In genomic region chr9:93156475-93157008, GRCh38 we compare ENCODE assay signal across 12 cellular contexts. TPM values are rescaled to one million over a fixed set of nuclear protein-coding genes. Genes with fewer than 3 reads are reported as not detected.
DNase-seq lines count a peak whose midpoint lies in the region; ATAC-seq, FAIRE-seq and TF ChIP-seq lines count a peak whose summit lies in the region.
"Had no signal": no experiment of that assay in that cellular context is flagged by ENCODE, and none has a peak within 500 bp of the region (broad histone marks: within the 10 kb centered on the region; RNA-seq: fewer than 3 reads in every experiment).

No MANE protein-coding gene starts in this region.

- POLR2A ChIA-PET in T-cell (lab: Charles Lee) = interaction anchor here in 1 of 2 donors (0.6 kb wide), 1 partner anchor 339 kb away, joined by 3 read pairs; no protein-coding TSS in a partner anchor
- POLR2A ChIA-PET in H1 (lab: Charles Lee; ENCODE audit: partially characterized antibody) = no interaction called here
- POLR2A ChIA-PET in Caco-2 (lab: Charles Lee) = no interaction called here

- no peak overlapping the region for H3K14ac ChIP-seq in H1 (ENCODE audit: insufficient read length)

- in situ Hi-C loops in transverse colon (cut with MboI; ENCODE audit: low pct_ligation_motif_present in 1 of 4, low pct_unique_long_range_greater_than_20kb in 1 of 4, low sequenced_read_pairs in 3 of 4) = loop anchor here in 3 of 4 donors (25.0 kb wide), 4 partner anchors 281 to 806 kb away; partner anchors contain the start of gene BARX1 (in 1 of the 3)

- no peaks in the 10 kb centered on the region for H3K27me3 Mint-ChIP-seq in T-cell
- H3K27me3 Mint-ChIP-seq in endothelial cell (ENCODE audit: unreplicated experiment) = peaks cover 2% of the 10 kb centered on the region
- no peaks in the 10 kb centered on the region for H3K27me3 Mint-ChIP-seq in Caco-2 (ENCODE audit: insufficient read depth, unreplicated experiment)
- H3K27me3 Mint-ChIP-seq: activated naive CD4-positive, alpha-beta T cell treated with anti-CD3 and anti-CD28 coated beads, Interleukin-2, amount 50 U/mL, for 24 hours had no signal

- TF ChIP-seq POLR2A in H1 (IDR thresholded peaks at IDR 0.05; ENCODE audit: control extremely low read depth in 1 of 2, low read depth in 2 of 2, low read length in 2 of 2) = no peak
- TF ChIP-seq POLR2A in transverse colon (IDR thresholded peaks at IDR 0.05) = no peak

- H3K4ac ChIP-seq in H1 (replicated peaks; ENCODE audit: insufficient read length, low read depth, low read length) = no peak overlapping the region

- H3K9me3 ChIP-seq in H1 (ENCODE audit: insufficient read depth in 2 of 2, low read depth in 1 of 2, low read length in 1 of 2) = no peaks in the 10 kb centered on the region
- no peaks in the 10 kb centered on the region for H3K9me3 ChIP-seq in transverse colon
- H3K9me3 ChIP-seq in Caco-2 = no peaks in the 10 kb centered on the region

- no peak overlapping the region for H3K27ac ChIP-seq in H1 (ENCODE audit: low read depth, low read length)
- no peak overlapping the region for H3K27ac ChIP-seq in transverse colon
- H3K27ac ChIP-seq: HL-60 had no signal

- CTCF ChIA-PET in T-cell (lab: Charles Lee) (no interaction called here), H1 (lab: Charles Lee; ENCODE audit: partially characterized antibody) (interaction anchor here (0.6 to 3.8 kb wide), 10 partner anchors 14 to 1778 kb away, joined by 3 to 35 read pairs (median 4); no protein-coding TSS in a partner anchor), Caco-2 (lab: Charles Lee) (interaction anchor here (1.4 kb wide), 1 partner anchor 146 kb away, joined by 4 read pairs; no protein-coding TSS in a partner anchor)

- H4K8ac ChIP-seq in H1 (ENCODE audit: extremely low read depth, insufficient read depth, low read length) = peak overlapping the region; percentile 83

- 89% methylated on average over 11 of the region's 11 CpGs; no CpG with 5 or more reads in 1 of the 2 experiments for WGBS in H1 (ENCODE audit: extremely low coverage in 1 of 2, insufficient coverage in 1 of 2, insufficient read length in 1 of 2, insufficient replicate concordance in 2 of 2, low coverage in 1 of 2, low lambda C conversion rate in 2 of 2, missing lambda C conversion rate in 1 of 2), 2 experiments
- WGBS in transverse colon (ENCODE audit: low coverage in 1 of 2), 2 donors = 56 to 84% methylated on average over 3 to 8 of the region's 11 CpGs

- H3K79me2 ChIP-seq in H1 (ENCODE audit: control insufficient read depth in 1 of 2, insufficient read depth in 2 of 2, low read length in 2 of 2) = no peaks in the 10 kb centered on the region

- no peak for TF ChIP-seq RAD21 in H1 (IDR thresholded peaks at IDR 0.05 in 1 of 2, conservative IDR thresholded peaks at IDR 0.05 in 1 of 2; ENCODE audit: low read depth in 2 of 2, low read length in 2 of 2)

- H2BK120ac ChIP-seq in H1 (replicated peaks; ENCODE audit: low read depth, low read length) = no peak overlapping the region

- H3K4me1 Mint-ChIP-seq in T-cell (peaks cover 7 to 22% (median 16%) of the 10 kb centered on the region in 3 donors), endothelial cell (ENCODE audit: unreplicated experiment) (no peaks in the 10 kb centered on the region), Caco-2 (ENCODE audit: low read depth, unreplicated experiment) (no peaks in the 10 kb centered on the region)

- no peaks in the 10 kb centered on the region for H3K79me1 ChIP-seq in H1 (ENCODE audit: low read depth, low read length)

- DNase-seq in GM06990 (ENCODE audit: extremely low read depth, insufficient read length) (peak; percentile 70), T-cell (peak in 1 of 34 experiments; percentile 7), H1 (ENCODE audit: low read depth in 1 of 2, low spot score in 2 of 2) (no peak), transverse colon (no peak), endothelial cell (ENCODE audit: low spot score) (no peak), globus pallidus (ENCODE audit: low spot score) (no peak), Caco-2 (no peak)
- DNase-seq: NCI-H1092 had no signal

- H3K56ac ChIP-seq in H1 (replicated peaks; ENCODE audit: insufficient read length, low read depth, low read length) = no peak overlapping the region

- no peak overlapping the region for H3K4me3 Mint-ChIP-seq in T-cell
- H3K4me3 Mint-ChIP-seq in endothelial cell (ENCODE audit: unreplicated experiment) = no peak overlapping the region
- no peak overlapping the region for H3K4me3 Mint-ChIP-seq in Caco-2 (ENCODE audit: unreplicated experiment)
- H3K4me3 Mint-ChIP-seq: activated naive CD4-positive, alpha-beta T cell treated with anti-CD3 and anti-CD28 coated beads, Interleukin-2, amount 50 U/mL, for 24 hours had no signal

- no peaks in the 10 kb centered on the region for H3K23me2 ChIP-seq in H1 (ENCODE audit: low read depth, low read length)

- no peaks in the 10 kb centered on the region for H3K36me3 Mint-ChIP-seq in T-cell
- H3K36me3 Mint-ChIP-seq in endothelial cell (ENCODE audit: low read depth, unreplicated experiment) = no peaks in the 10 kb centered on the region
- H3K36me3 Mint-ChIP-seq in Caco-2 (ENCODE audit: insufficient read depth, unreplicated experiment) = no peaks in the 10 kb centered on the region
- H3K36me3 Mint-ChIP-seq: activated naive CD4-positive, alpha-beta T cell treated with anti-CD3 and anti-CD28 coated beads, Interleukin-2, amount 50 U/mL, for 24 hours had no signal

- H3K4me1 ChIP-seq in H1 (replicated peaks in 1 of 4; ENCODE audit: control insufficient read depth in 3 of 4, insufficient read depth in 4 of 4, low read length in 3 of 4) (no peaks in the 10 kb centered on the region), transverse colon (peaks cover 0 to 7% (median 6%) of the 10 kb centered on the region in 4 donors), Caco-2 (no peaks in the 10 kb centered on the region)

- H3K27ac Mint-ChIP-seq in T-cell = peak overlapping the region in 1 of 2 donors; percentile 60
- no peak overlapping the region for H3K27ac Mint-ChIP-seq in endothelial cell (ENCODE audit: unreplicated experiment)
- no peak overlapping the region for H3K27ac Mint-ChIP-seq in Caco-2 (ENCODE audit: unreplicated experiment)

- H2BK12ac ChIP-seq in H1 (ENCODE audit: low read depth, low read length) = no peak overlapping the region

- ATAC-seq in GM18909 (IDR thresholded peaks at IDR 0.05; ENCODE audit: poor library complexity, unreplicated experiment) (peak; percentile 54), T-cell (replicated peaks in 1 of 4) (peak; percentile 17 to 46 (median 36))

- H3K9ac ChIP-seq in H1 (replicated peaks in 1 of 4; ENCODE audit: extremely low read depth in 1 of 4, low read depth in 3 of 4, low read length in 3 of 4) = no peak overlapping the region

- H3K18ac ChIP-seq in H1 (ENCODE audit: extremely low read depth, low read length) = no peak overlapping the region

- H3K23ac ChIP-seq in H1 (ENCODE audit: insufficient read length) = no peak overlapping the region

- intact Hi-C loops in transverse colon (cut with DNase I; ENCODE audit: low total_unique reads) = loop anchor here (5.0 kb wide), 1 partner anchor 146 kb away; no protein-coding TSS in a partner anchor
- intact Hi-C loops in Caco-2 (cut with micrococcal nuclease; ENCODE audit: unreplicated experiment) = no loop called here

- no peak overlapping the region for H4K91ac ChIP-seq in H1 (replicated peaks; ENCODE audit: insufficient read length, low read length)

- TF ChIP-seq CTCF in GM06990 (IDR thresholded peaks at IDR 0.05; ENCODE audit: insufficient read depth, low read length, poor library complexity, severe bottlenecking) (no peak), H1 (IDR thresholded peaks at IDR 0.05; ENCODE audit: control extremely low read depth in 1 of 3, insufficient read depth in 1 of 3, low read depth in 1 of 3, low read length in 3 of 3) (no peak), transverse colon (IDR thresholded peaks at IDR 0.05) (no peak), endothelial cell (IDR thresholded peaks at IDR 0.05; ENCODE audit: unreplicated experiment) (no peak), Caco-2 (IDR thresholded peaks at IDR 0.05; ENCODE audit: insufficient read depth in 1 of 2, low read depth in 1 of 2, low read length in 1 of 2, severe bottlenecking in 1 of 2, unreplicated experiment in 1 of 2) (no peak)

- no peaks in the 10 kb centered on the region for H3K36me3 ChIP-seq in GM06990 (ENCODE audit: control insufficient read depth, insufficient read depth, low read length)
- H3K36me3 ChIP-seq in H1 (ENCODE audit: control insufficient read depth in 2 of 4, insufficient read depth in 4 of 4, low read length in 3 of 4) = no peaks in the 10 kb centered on the region
- H3K36me3 ChIP-seq in transverse colon = no peaks in the 10 kb centered on the region
- no peaks in the 10 kb centered on the region for H3K36me3 ChIP-seq in Caco-2 (ENCODE audit: control insufficient read depth, insufficient read depth, low read length)

- no peak overlapping the region for H3K4me2 ChIP-seq in H1 (ENCODE audit: insufficient read depth in 1 of 2, low read depth in 2 of 2, low read length in 2 of 2)

- H3K9me3 Mint-ChIP-seq in T-cell (no peaks in the 10 kb centered on the region), endothelial cell (ENCODE audit: unreplicated experiment) (no peaks in the 10 kb centered on the region), Caco-2 (ENCODE audit: unreplicated experiment) (no peaks in the 10 kb centered on the region)
- H3K9me3 Mint-ChIP-seq: activated naive CD4-positive, alpha-beta T cell treated with anti-CD3 and anti-CD28 coated beads, Interleukin-2, amount 50 U/mL, for 24 hours had no signal

- H2BK15ac ChIP-seq in H1 (ENCODE audit: low read length) = no peak overlapping the region

- BruUV-seq in Caco-2 (replicated peaks; lab: Mats Ljungman, UMichigan) = no TSS peak

- TF ChIP-seq EP300 in H1 (IDR thresholded peaks at IDR 0.05; ENCODE audit: borderline replicate concordance in 1 of 2, low read depth in 2 of 2, low read length in 2 of 2) (no peak), transverse colon (IDR thresholded peaks at IDR 0.05; ENCODE audit: low read depth) (no peak)

- no peak overlapping the region for H4K5ac ChIP-seq in H1 (ENCODE audit: insufficient read length, low read depth, low read length)

- H3K4me3 ChIP-seq in GM06990 (replicated peaks; ENCODE audit: low read depth, low read length) (no peak overlapping the region), H1 (ENCODE audit: extremely low read depth in 1 of 4, insufficient read depth in 2 of 4, low read depth in 3 of 4, low read length in 4 of 4) (no peak overlapping the region), transverse colon (no peak overlapping the region), Caco-2 (ENCODE audit: low read depth, low read length) (no peak overlapping the region)

- H3K27me3 ChIP-seq in GM06990 (replicated peaks; ENCODE audit: control insufficient read depth, insufficient read depth, low read length) (no peaks in the 10 kb centered on the region), H1 (replicated peaks in 1 of 4; ENCODE audit: control insufficient read depth in 3 of 4, extremely low read depth in 1 of 4, insufficient read depth in 3 of 4, low read length in 3 of 4) (no peaks in the 10 kb centered on the region), transverse colon (no peaks in the 10 kb centered on the region), Caco-2 (replicated peaks; ENCODE audit: control insufficient read depth, insufficient read depth, low read length) (no peaks in the 10 kb centered on the region)

- H4K20me1 ChIP-seq in H1 (replicated peaks in 1 of 2; ENCODE audit: control insufficient read depth in 1 of 2, insufficient read depth in 2 of 2, low read length in 2 of 2) = no peaks in the 10 kb centered on the region

- H2BK20ac ChIP-seq in H1 (ENCODE audit: low read length) = no peak overlapping the region

- no peak for FAIRE-seq in H1 (lab: Jason Lieb, UNC)
- FAIRE-seq: GM18507 had no signal

- no peak overlapping the region for H2AFZ ChIP-seq in H1 (ENCODE audit: low read length)

- no peak overlapping the region for H2BK5ac ChIP-seq in H1 (ENCODE audit: low read depth, low read length)

- H2AK5ac ChIP-seq in H1 (ENCODE audit: low read depth, low read length) = no peak overlapping the region

RNA-seq across cellular contexts. Expression of gene NINJ1, which starts 22.5 kb away (rescaled TPM):
- total RNA-seq in T-cell = 100 to 1,000 TPM in 1 of 5 donors, 10 to 100 TPM in 4; 29.2 to 110 (median 32.0) TPM
- 28.2 TPM in 2 replicates for total RNA-seq in H1 (2021; fragmentation: NEBNext Ultra II Directional; extraction: Animal tissue kit (Norgen Biotek cat#: 25700))
- 65.6 and 88.0 TPM in 2 replicates for polyA plus RNA-seq in H1 (2011; rRNA removed)
- polyA plus RNA-seq in H1 (2011; cell fraction: cytosol; rRNA removed) = 45.5 TPM
- 45.0 TPM for polyA plus RNA-seq in H1 (2011; cell fraction: nucleus; rRNA removed)
- 32.2 to 46.6 TPM (median 40.1 TPM) in 4 replicates for polyA plus RNA-seq in H1 (2012, experiment 1 of 2)
- 36.1 TPM for polyA plus RNA-seq in H1 (2012, experiment 2 of 2)
- polyA plus RNA-seq in H1 (2013, experiment 1 of 2) = 32.5 TPM
- 34.8 TPM for polyA plus RNA-seq in H1 (2013, experiment 2 of 2)
- polyA minus RNA-seq in H1 (2011; rRNA and poly(A)+ RNA removed) = 13.6 and 14.1 TPM in 2 replicates
- 17.8 TPM for polyA minus RNA-seq in H1 (2011; cell fraction: cytosol; rRNA and poly(A)+ RNA removed)
- polyA minus RNA-seq in H1 (2011; cell fraction: nucleus; rRNA and poly(A)+ RNA removed) = 19.2 TPM
- 10 to 100 TPM; 29.5 to 67.7 (median 38.5) TPM for total RNA-seq in transverse colon
- 34.2 TPM for total RNA-seq in endothelial cell (ENCODE audit: unreplicated experiment)
- total RNA-seq in Caco-2 (2022) = 29.5 and 35.6 TPM in 2 replicates

RNA-seq across cellular contexts. Expression of gene WNK2, which starts 27.4 kb away (rescaled TPM):
- total RNA-seq in T-cell (under 1 TPM; 0.12 to 0.95 (median 0.48) TPM), transverse colon (100 to 1,000 TPM; 133 to 618 (median 157) TPM), endothelial cell (ENCODE audit: unreplicated experiment) (0.82 TPM), Caco-2 (2022) (21.7 and 23.4 TPM in 2 replicates)
- total RNA-seq in H1 (2021; fragmentation: NEBNext Ultra II Directional; extraction: Animal tissue kit (Norgen Biotek cat#: 25700)) = 87.2 and 89.2 TPM in 2 replicates
- polyA plus RNA-seq in H1 (2011; rRNA removed) = 12.0 and 20.6 TPM in 2 replicates
- polyA plus RNA-seq in H1 (2011; cell fraction: cytosol; rRNA removed) = 11.5 TPM
- 51.7 TPM for polyA plus RNA-seq in H1 (2011; cell fraction: nucleus; rRNA removed)
- 69.6 to 91.7 TPM (median 76.7 TPM) in 4 replicates for polyA plus RNA-seq in H1 (2012, experiment 1 of 2)
- polyA plus RNA-seq in H1 (2012, experiment 2 of 2) = 42.2 TPM
- 48.8 TPM for polyA plus RNA-seq in H1 (2013, experiment 1 of 2)
- polyA plus RNA-seq in H1 (2013, experiment 2 of 2) = 43.7 TPM
- 22.2 and 25.3 TPM in 2 replicates for polyA minus RNA-seq in H1 (2011; rRNA and poly(A)+ RNA removed)
- polyA minus RNA-seq in H1 (2011; cell fraction: cytosol; rRNA and poly(A)+ RNA removed) = 43.6 TPM
- polyA minus RNA-seq in H1 (2011; cell fraction: nucleus; rRNA and poly(A)+ RNA removed) = 37.6 TPM

Comparison
In these comparisons a context has a peak if more than half of its experiments do, and no peak if none do; other contexts are left out.
1. RNA of gene WNK2, which starts 27.4 kb away (total RNA-seq): 133 to 618 TPM in transverse colon, 87.2 to 89.2 TPM in H1 and 21.7 to 23.4 TPM in Caco-2; 0.82 TPM in endothelial cell (single experiment) and 0.12 to 0.95 TPM in T-cell; every median in the first group is over 10 times any median in the second.
2. CTCF ChIA-PET loops: an anchor here in H1 (0.6 to 3.8 kb wide) and Caco-2 (1.4 kb wide); none called in T-cell.